Comparison of ENCODE assay signal across 23 cellular contexts in the genomic region with DNA sequence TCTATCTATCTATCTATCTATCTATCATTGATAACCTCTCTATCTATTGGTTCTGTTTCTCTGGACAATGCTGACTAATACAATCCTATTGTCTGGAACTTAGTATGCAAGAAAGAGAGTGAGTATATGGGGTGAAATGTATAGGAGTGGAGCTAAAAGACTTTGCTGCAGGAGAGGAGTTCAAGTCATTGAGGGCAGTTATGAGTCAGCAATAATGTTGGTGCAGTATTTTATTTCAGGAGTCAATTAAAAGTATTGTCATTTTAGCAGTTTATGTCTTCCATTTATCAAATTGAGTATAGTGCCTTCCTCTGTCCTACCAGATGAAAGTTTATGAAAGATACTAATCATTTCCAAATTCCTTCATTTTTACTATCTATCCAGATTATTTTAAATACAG. TPM values are rescaled to one million over a fixed set of nuclear protein-coding genes. Genes with fewer than 3 reads are reported as not detected.
DNase-seq lines count a peak whose midpoint lies in the region; ATAC-seq and TF ChIP-seq lines count a peak whose summit lies in the region.
"Had no signal": no experiment of that assay in that cellular context is flagged by ENCODE, and none has a peak within 500 bp of the region (broad histone marks: within the 10 kb centered on the region; RNA-seq: fewer than 3 reads in every experiment).

No MANE protein-coding gene starts in this region.

- no peaks in the 10 kb centered on the region for H3K27me3 ChIP-seq in IMR-90 (ENCODE audit: control insufficient read depth, insufficient read depth, low read length)
- H3K27me3 ChIP-seq in osteoblast (ENCODE audit: insufficient read depth, low read length) = no peaks in the 10 kb centered on the region

- H3K4me1 ChIP-seq in IMR-90 (ENCODE audit: control insufficient read depth, insufficient read depth, low read length) = peaks cover 31% of the 10 kb centered on the region
- peaks cover 67% of the 10 kb centered on the region for H3K4me1 ChIP-seq in osteoblast (ENCODE audit: insufficient read depth, low read length)
- H3K4me1 ChIP-seq: HAP-1 had no signal

- TF ChIP-seq CTCF in IMR-90 (conservative IDR thresholded peaks at IDR 0.05; ENCODE audit: low read depth, low read length) = no peak
- TF ChIP-seq CTCF in chondrocyte (IDR thresholded peaks at IDR 0.05) = no peak
- no peak for TF ChIP-seq CTCF in osteoblast (IDR thresholded peaks at IDR 0.05; ENCODE audit: extremely low read depth, low read depth, low read length)

- H3K36me3 Mint-ChIP-seq in chondrocyte (ENCODE audit: low read depth) = no peaks in the 10 kb centered on the region
- H3K36me3 Mint-ChIP-seq in activated CD4-positive, alpha-beta T cell treated with anti-CD3 and anti-CD28 coated beads, Interleukin-2, amount 10 ng/mL, durations not matched to agents 24 days and 14 days (ENCODE audit: low read depth) = no peaks in the 10 kb centered on the region

- no peak for ATAC-seq in IMR-90 (ENCODE audit: low read depth)
- no peak for ATAC-seq in GM19467 (IDR thresholded peaks at IDR 0.05; ENCODE audit: unreplicated experiment)
- ATAC-seq: GM23338 had no signal

- H3K79me2 ChIP-seq in osteoblast (ENCODE audit: insufficient read depth, low read length) = no peaks in the 10 kb centered on the region

- H3K4ac ChIP-seq in IMR-90 (ENCODE audit: low read depth, low read length) = no peak overlapping the region

- H3K27me3 Mint-ChIP-seq in chondrocyte (ENCODE audit: low read depth) = no peaks in the 10 kb centered on the region
- no peaks in the 10 kb centered on the region for H3K27me3 Mint-ChIP-seq in activated CD4-positive, alpha-beta T cell treated with anti-CD3 and anti-CD28 coated beads, Interleukin-2, amount 10 ng/mL, durations not matched to agents 24 days and 14 days
- H3K27me3 Mint-ChIP-seq: CD4-positive, alpha-beta T cell had no signal

- H3K4me2 ChIP-seq in IMR-90 (ENCODE audit: low read depth, low read length) = no peak overlapping the region
- H3K4me2 ChIP-seq in osteoblast (ENCODE audit: insufficient read depth, low read length) = no peak overlapping the region
- H3K4me2 ChIP-seq: GM23338 had no signal

- H3K9me3 Mint-ChIP-seq in chondrocyte (ENCODE audit: low read depth) = peaks cover 4% of the 10 kb centered on the region
- H3K9me3 Mint-ChIP-seq in activated CD4-positive, alpha-beta T cell treated with anti-CD3 and anti-CD28 coated beads, Interleukin-2, amount 10 ng/mL, durations not matched to agents 24 days and 14 days = peaks cover 8% of the 10 kb centered on the region
- H3K9me3 Mint-ChIP-seq: CD4-positive, alpha-beta T cell; GM23338; T-helper 1 cell treated with Interleukin-12 subunit alpha and Interleukin-12 subunit beta and Interleukin-4 antibody, amounts not matched to agents 30 μg/mL and 1 μg/mL, for 36 hours had no signal

- H3K14ac ChIP-seq in IMR-90 (replicated peaks; ENCODE audit: low read depth, low read length) = no peak overlapping the region

- H2AFZ ChIP-seq in IMR-90 (replicated peaks; ENCODE audit: low read length, poor library complexity) = no peak overlapping the region
- no peak overlapping the region for H2AFZ ChIP-seq in osteoblast (ENCODE audit: low read length)
- H2AFZ ChIP-seq: GM23338 had no signal

- H2BK15ac ChIP-seq in IMR-90 (ENCODE audit: low read depth, low read length) = peak overlapping the region; percentile 95; the same call in 1 of the 3 replicates

- H4K5ac ChIP-seq in IMR-90 (ENCODE audit: low read depth, low read length) = no peak overlapping the region

- H3K9me1 ChIP-seq in IMR-90 (ENCODE audit: insufficient read depth, low read length) = peaks cover 19% of the 10 kb centered on the region

- H3K36me3 ChIP-seq in IMR-90 (ENCODE audit: control insufficient read depth, insufficient read depth, low read length) (no peaks in the 10 kb centered on the region), osteoblast (ENCODE audit: insufficient read depth, low read length) (no peaks in the 10 kb centered on the region)
- H3K36me3 ChIP-seq: HAP-1 had no signal

- no peak overlapping the region for H2AK9ac ChIP-seq in IMR-90 (replicated peaks; ENCODE audit: low read depth, low read length, poor library complexity)

- no peak overlapping the region; the same call in 1 of the 2 replicates for H2BK20ac ChIP-seq in IMR-90 (ENCODE audit: low read depth, low read length)

- no peak overlapping the region for H3K23ac ChIP-seq in IMR-90 (ENCODE audit: low read depth, low read length)

- in situ Hi-C loops in IMR-90 (cut with MboI; ENCODE audit: low sequenced_read_pairs) = no loop called here

- H3K9ac ChIP-seq in IMR-90 (ENCODE audit: low read depth, low read length) = no peak overlapping the region

- H4K20me1 ChIP-seq in IMR-90 (ENCODE audit: insufficient read depth, low read length) (no peaks in the 10 kb centered on the region), osteoblast (ENCODE audit: insufficient read depth, low read length) (no peaks in the 10 kb centered on the region)

- POLR2A ChIA-PET in IMR-90 (lab: Charles Lee; ENCODE audit: unreplicated experiment) = no interaction called here

- H3K27ac Mint-ChIP-seq in chondrocyte (ENCODE audit: unreplicated experiment) = peak overlapping the region; percentile 74
- no peak overlapping the region for H3K27ac Mint-ChIP-seq in activated CD4-positive, alpha-beta T cell treated with anti-CD3 and anti-CD28 coated beads, Interleukin-2, amount 10 ng/mL, durations not matched to agents 24 days and 14 days
- H3K27ac Mint-ChIP-seq: CD4-positive, alpha-beta T cell; GM23338; T-helper 1 cell treated with Interleukin-12 subunit alpha and Interleukin-12 subunit beta and Interleukin-4 antibody, amounts not matched to agents 30 μg/mL and 1 μg/mL, for 36 hours had no signal

- H4K91ac ChIP-seq in IMR-90 (ENCODE audit: insufficient read depth, low read depth, low read length) = no peak overlapping the region

- no peak for TF ChIP-seq RAD21 in IMR-90 (IDR thresholded peaks at IDR 0.05; ENCODE audit: low read length)

- no peak for TF ChIP-seq POLR2A in IMR-90 (IDR thresholded peaks at IDR 0.05; ENCODE audit: low read depth, low read length)

- peaks cover 5 to 21% of the 10 kb centered on the region in 2 experiments; a peak in 3 of 4 replicates for H3K79me1 ChIP-seq in IMR-90 (ENCODE audit: low read depth in 1 of 2, low read length in 2 of 2)

- H3K4me3 Mint-ChIP-seq in chondrocyte (ENCODE audit: unreplicated experiment) = no peak overlapping the region
- no peak overlapping the region for H3K4me3 Mint-ChIP-seq in activated CD4-positive, alpha-beta T cell treated with anti-CD3 and anti-CD28 coated beads, Interleukin-2, amount 10 ng/mL, durations not matched to agents 24 days and 14 days
- H3K4me3 Mint-ChIP-seq: CD4-positive, alpha-beta T cell; GM23338; T-helper 1 cell treated with Interleukin-12 subunit alpha and Interleukin-12 subunit beta and Interleukin-4 antibody, amounts not matched to agents 30 μg/mL and 1 μg/mL, for 36 hours had no signal

- dilution Hi-C loops in IMR-90 (cut with HindIII; ENCODE audit: low sequenced_read_pairs, unreplicated experiment) = no loop called here

- no peak overlapping the region for H3K4me3 ChIP-seq in IMR-90 (ENCODE audit: insufficient read depth, low read depth, low read length)
- H3K4me3 ChIP-seq in osteoblast (ENCODE audit: insufficient read depth, low read length) = no peak overlapping the region
- H3K4me3 ChIP-seq: GM23338, HAP-1 had no signal

- no peak overlapping the region for H3K18ac ChIP-seq in IMR-90 (ENCODE audit: low read depth, low read length)

- H3K27ac ChIP-seq in IMR-90 (ENCODE audit: insufficient read depth, low read length) (no peak overlapping the region), osteoblast (ENCODE audit: low read depth, low read length) (peak overlapping the region; percentile 46)
- H3K27ac ChIP-seq: RWPE1 had no signal

- BruUV-seq in IMR-90 (replicated peaks; lab: Mats Ljungman, UMichigan) = no TSS peak

- peak; percentile 38 for DNase-seq in ELR (ENCODE audit: low read depth)
- no peak for DNase-seq in IMR-90
- DNase-seq in chondrocyte (ENCODE audit: low spot score) = no peak
- DNase-seq in osteoblast (ENCODE audit: insufficient read length, low spot score, missing footprints) = no peak
- DNase-seq in hippocampal formation (lab: John Stamatoyannopoulos, UW) = no peak
- no peak for DNase-seq in activated CD4-positive, alpha-beta T cell treated with anti-CD3 and anti-CD28 coated beads, Interleukin-2, amount 10 ng/mL, durations not matched to agents 24 days and 14 days
- DNase-seq: ACHN; CD4-positive, alpha-beta T cell; KG1; MM.1S; NCI-H1048; NCI-H1417; NCI-H1694; NCI-H2029 treated with DMSO at 0.1 percent for 48 hours; NCI-H446 treated with DMSO at 0.1 percent for 48 hours; NCI-H526 treated with DMSO at 0.1 percent for 48 hours; SHP77 treated with DMSO at 0.1 percent for 48 hours; SW 1271 had no signal

- H3K56ac ChIP-seq in IMR-90 (ENCODE audit: extremely low read depth, insufficient read depth, low read length) = no peak overlapping the region

- peaks cover 86% of the 10 kb centered on the region for H3K4me1 Mint-ChIP-seq in chondrocyte (ENCODE audit: low read depth)
- peaks cover 24% of the 10 kb centered on the region for H3K4me1 Mint-ChIP-seq in activated CD4-positive, alpha-beta T cell treated with anti-CD3 and anti-CD28 coated beads, Interleukin-2, amount 10 ng/mL, durations not matched to agents 24 days and 14 days

- H2BK120ac ChIP-seq in IMR-90 (ENCODE audit: low read depth, low read length) = peak overlapping the region; percentile 88; the same call in 1 of the 2 replicates

- H2BK5ac ChIP-seq in IMR-90 (ENCODE audit: low read depth, low read length, poor library complexity, severe bottlenecking) = peak overlapping the region; percentile 56

- H2AK5ac ChIP-seq in IMR-90 (ENCODE audit: low read depth, low read length) = no peak overlapping the region

- H3K9me3 ChIP-seq in IMR-90 (ENCODE audit: control insufficient read depth, insufficient read depth, low read length) (no peaks in the 10 kb centered on the region), osteoblast (ENCODE audit: low read depth, low read length) (no peaks in the 10 kb centered on the region)
- H3K9me3 ChIP-seq: HAP-1 had no signal

- CTCF ChIA-PET in IMR-90 (lab: Yijun Ruan, JAX) = interaction anchor here (0.6 to 1.2 kb wide), 2 partner anchors 113 to 114 kb away, joined by 3 to 4 read pairs; partner anchors contain the start of gene CCT8

- intact Hi-C loops in IMR-90 (cut with micrococcal nuclease) = no loop called here
- intact Hi-C loops in activated CD4-positive, alpha-beta T cell treated with anti-CD3 and anti-CD28 coated beads, Interleukin-2, amount 10 ng/mL, durations not matched to agents 24 days and 14 days (cut with micrococcal nuclease) = no loop called here

- H4K8ac ChIP-seq in IMR-90 (ENCODE audit: low read depth in 2 of 2, low read length in 2 of 2) = no peak overlapping the region

TF ChIP-seq in IMR-90, 13 proteins besides CTCF, POLR2A, EP300 and RAD21 (continues in another document):
- TF ChIP-seq NFE2L2 (IDR thresholded peaks at IDR 0.05; ENCODE audit: low read depth, low read length) = peak; percentile 81

RNA-seq across cellular contexts. Expression of gene MAP3K7CL, which starts 55.8 kb away (rescaled TPM):
- 21.0 and 25.3 TPM in 2 replicates for total RNA-seq in IMR-90 (2012; rRNA removed)
- 21.8 and 22.3 TPM in 2 replicates for polyA plus RNA-seq in IMR-90 (2012; rRNA removed)
- polyA plus RNA-seq in IMR-90 (2012; cell fraction: cytosol; rRNA removed) = 10.0 and 17.0 TPM in 2 replicates
- polyA plus RNA-seq in IMR-90 (2012; cell fraction: nucleus; rRNA removed; ENCODE audit: low replicate concordance) = 7.6 and 12.0 TPM in 2 replicates
- total RNA-seq in chondrocyte = 12.8 to 99.2 TPM (median 93.1 TPM) in 3 replicates
- total RNA-seq in osteoblast = 15.6 and 19.9 TPM in 2 replicates
- total RNA-seq in activated CD4-positive, alpha-beta T cell treated with anti-CD3 and anti-CD28 coated beads, Interleukin-2, amount 10 ng/mL, durations not matched to agents 24 days and 14 days = 4.0 and 4.3 TPM in 2 replicates
